In the genomic region with DNA sequence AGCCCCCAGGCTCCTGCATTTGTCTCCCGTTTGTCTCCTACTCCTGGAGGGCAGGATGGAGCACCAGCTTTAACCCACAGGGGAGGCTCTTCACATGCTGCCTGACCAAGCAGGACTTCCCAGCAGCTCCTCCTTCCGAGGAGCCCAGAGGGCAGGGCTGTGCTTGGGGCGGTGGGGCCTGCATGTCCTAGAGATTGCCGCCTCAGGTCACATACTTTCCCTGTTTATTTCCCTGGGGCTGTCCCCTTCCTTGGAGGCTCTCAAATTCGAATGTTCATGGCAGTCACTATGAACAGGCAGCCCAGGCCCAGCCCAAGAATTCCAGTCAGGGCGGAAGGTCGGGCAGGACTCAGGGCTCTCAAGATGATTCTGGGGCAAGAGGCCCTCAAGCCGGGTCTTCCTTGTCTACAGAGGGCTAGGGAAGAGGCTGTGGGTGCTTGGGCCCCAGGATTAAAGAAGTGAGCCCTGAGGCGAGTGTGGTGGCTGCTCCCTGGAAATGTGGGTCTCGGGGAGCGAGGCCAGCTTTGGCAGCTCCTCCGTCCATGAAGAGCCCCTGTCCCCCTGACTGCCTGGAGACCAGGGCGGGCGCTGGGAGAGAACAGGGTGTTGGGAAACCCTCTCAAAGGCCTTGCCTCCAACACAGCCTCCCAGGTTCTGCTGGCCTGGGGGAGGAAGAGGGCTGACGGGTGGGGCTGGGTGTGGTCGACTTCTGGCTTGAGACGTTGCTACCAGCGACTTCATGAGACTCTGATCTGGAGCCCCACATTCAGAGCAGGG, we compare ENCODE assay signal across 2 cellular contexts.
TF ChIP-seq lines count a peak whose summit lies in the region.

No MANE protein-coding gene starts in this region.

TF ChIP-seq in A549, 52 proteins besides CTCF, POLR2A, EP300 and RAD21 (continued from another document):
- TF ChIP-seq, protein P1, sequence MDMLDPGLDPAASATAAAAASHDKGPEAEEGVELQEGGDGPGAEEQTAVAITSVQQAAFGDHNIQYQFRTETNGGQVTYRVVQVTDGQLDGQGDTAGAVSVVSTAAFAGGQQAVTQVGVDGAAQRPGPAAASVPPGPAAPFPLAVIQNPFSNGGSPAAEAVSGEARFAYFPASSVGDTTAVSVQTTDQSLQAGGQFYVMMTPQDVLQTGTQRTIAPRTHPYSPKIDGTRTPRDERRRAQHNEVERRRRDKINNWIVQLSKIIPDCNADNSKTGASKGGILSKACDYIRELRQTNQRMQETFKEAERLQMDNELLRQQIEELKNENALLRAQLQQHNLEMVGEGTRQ (IDR thresholded peaks at IDR 0.05) = no peak
- TF ChIP-seq CHD4 (IDR thresholded peaks at IDR 0.05; ENCODE audit: borderline replicate concordance) = no peak
- TF ChIP-seq PHF8 (IDR thresholded peaks at IDR 0.05; ENCODE audit: borderline replicate concordance, low read depth) = no peak
- no peak for TF ChIP-seq FOXS1 (CRISPR knock-in tag; IDR thresholded peaks at IDR 0.05)

TF ChIP-seq in GM23338, 12 proteins besides CTCF, POLR2A, EP300 and RAD21:
- TF ChIP-seq, protein P2, sequence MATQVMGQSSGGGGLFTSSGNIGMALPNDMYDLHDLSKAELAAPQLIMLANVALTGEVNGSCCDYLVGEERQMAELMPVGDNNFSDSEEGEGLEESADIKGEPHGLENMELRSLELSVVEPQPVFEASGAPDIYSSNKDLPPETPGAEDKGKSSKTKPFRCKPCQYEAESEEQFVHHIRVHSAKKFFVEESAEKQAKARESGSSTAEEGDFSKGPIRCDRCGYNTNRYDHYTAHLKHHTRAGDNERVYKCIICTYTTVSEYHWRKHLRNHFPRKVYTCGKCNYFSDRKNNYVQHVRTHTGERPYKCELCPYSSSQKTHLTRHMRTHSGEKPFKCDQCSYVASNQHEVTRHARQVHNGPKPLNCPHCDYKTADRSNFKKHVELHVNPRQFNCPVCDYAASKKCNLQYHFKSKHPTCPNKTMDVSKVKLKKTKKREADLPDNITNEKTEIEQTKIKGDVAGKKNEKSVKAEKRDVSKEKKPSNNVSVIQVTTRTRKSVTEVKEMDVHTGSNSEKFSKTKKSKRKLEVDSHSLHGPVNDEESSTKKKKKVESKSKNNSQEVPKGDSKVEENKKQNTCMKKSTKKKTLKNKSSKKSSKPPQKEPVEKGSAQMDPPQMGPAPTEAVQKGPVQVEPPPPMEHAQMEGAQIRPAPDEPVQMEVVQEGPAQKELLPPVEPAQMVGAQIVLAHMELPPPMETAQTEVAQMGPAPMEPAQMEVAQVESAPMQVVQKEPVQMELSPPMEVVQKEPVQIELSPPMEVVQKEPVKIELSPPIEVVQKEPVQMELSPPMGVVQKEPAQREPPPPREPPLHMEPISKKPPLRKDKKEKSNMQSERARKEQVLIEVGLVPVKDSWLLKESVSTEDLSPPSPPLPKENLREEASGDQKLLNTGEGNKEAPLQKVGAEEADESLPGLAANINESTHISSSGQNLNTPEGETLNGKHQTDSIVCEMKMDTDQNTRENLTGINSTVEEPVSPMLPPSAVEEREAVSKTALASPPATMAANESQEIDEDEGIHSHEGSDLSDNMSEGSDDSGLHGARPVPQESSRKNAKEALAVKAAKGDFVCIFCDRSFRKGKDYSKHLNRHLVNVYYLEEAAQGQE (IDR thresholded peaks at IDR 0.05; ENCODE audit: unreplicated experiment) = no peak
- TF ChIP-seq EZH2 (IDR thresholded peaks at IDR 0.05; ENCODE audit: low read depth, unreplicated experiment) = no peak
- TF ChIP-seq, protein P3, sequence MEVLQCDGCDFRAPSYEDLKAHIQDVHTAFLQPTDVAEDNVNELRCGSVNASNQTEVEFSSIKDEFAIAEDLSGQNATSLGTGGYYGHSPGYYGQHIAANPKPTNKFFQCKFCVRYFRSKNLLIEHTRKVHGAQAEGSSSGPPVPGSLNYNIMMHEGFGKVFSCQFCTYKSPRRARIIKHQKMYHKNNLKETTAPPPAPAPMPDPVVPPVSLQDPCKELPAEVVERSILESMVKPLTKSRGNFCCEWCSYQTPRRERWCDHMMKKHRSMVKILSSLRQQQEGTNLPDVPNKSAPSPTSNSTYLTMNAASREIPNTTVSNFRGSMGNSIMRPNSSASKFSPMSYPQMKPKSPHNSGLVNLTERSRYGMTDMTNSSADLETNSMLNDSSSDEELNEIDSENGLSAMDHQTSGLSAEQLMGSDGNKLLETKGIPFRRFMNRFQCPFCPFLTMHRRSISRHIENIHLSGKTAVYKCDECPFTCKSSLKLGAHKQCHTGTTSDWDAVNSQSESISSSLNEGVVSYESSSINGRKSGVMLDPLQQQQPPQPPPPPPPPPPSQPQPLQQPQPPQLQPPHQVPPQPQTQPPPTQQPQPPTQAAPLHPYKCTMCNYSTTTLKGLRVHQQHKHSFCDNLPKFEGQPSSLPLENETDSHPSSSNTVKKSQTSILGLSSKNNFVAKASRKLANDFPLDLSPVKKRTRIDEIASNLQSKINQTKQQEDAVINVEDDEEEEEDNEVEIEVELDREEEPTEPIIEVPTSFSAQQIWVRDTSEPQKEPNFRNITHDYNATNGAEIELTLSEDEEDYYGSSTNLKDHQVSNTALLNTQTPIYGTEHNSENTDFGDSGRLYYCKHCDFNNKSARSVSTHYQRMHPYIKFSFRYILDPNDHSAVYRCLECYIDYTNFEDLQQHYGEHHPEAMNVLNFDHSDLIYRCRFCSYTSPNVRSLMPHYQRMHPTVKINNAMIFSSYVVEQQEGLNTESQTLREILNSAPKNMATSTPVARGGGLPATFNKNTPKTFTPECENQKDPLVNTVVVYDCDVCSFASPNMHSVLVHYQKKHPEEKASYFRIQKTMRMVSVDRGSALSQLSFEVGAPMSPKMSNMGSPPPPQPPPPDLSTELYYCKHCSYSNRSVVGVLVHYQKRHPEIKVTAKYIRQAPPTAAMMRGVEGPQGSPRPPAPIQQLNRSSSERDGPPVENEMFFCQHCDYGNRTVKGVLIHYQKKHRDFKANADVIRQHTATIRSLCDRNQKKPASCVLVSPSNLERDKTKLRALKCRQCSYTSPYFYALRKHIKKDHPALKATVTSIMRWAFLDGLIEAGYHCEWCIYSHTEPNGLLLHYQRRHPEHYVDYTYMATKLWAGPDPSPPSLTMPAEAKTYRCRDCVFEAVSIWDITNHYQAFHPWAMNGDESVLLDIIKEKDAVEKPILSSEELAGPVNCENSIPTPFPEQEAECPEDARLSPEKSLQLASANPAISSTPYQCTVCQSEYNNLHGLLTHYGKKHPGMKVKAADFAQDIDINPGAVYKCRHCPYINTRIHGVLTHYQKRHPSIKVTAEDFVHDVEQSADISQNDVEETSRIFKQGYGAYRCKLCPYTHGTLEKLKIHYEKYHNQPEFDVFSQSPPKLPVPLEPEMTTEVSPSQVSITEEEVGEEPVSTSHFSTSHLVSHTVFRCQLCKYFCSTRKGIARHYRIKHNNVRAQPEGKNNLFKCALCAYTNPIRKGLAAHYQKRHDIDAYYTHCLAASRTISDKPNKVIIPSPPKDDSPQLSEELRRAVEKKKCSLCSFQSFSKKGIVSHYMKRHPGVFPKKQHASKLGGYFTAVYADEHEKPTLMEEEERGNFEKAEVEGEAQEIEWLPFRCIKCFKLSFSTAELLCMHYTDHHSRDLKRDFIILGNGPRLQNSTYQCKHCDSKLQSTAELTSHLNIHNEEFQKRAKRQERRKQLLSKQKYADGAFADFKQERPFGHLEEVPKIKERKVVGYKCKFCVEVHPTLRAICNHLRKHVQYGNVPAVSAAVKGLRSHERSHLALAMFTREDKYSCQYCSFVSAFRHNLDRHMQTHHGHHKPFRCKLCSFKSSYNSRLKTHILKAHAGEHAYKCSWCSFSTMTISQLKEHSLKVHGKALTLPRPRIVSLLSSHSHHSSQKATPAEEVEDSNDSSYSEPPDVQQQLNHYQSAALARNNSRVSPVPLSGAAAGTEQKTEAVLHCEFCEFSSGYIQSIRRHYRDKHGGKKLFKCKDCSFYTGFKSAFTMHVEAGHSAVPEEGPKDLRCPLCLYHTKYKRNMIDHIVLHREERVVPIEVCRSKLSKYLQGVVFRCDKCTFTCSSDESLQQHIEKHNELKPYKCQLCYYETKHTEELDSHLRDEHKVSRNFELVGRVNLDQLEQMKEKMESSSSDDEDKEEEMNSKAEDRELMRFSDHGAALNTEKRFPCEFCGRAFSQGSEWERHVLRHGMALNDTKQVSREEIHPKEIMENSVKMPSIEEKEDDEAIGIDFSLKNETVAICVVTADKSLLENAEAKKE (CRISPR knock-in tag; IDR thresholded peaks at IDR 0.05) = no peak
- TF ChIP-seq STAT1 (IDR thresholded peaks at IDR 0.05; ENCODE audit: unreplicated experiment) = no peak
- TF ChIP-seq NANOG (IDR thresholded peaks at IDR 0.05; ENCODE audit: borderline replicate concordance) = no peak
